Comparison of ENCODE assay signal across 14 cellular contexts in the genomic region with DNA sequence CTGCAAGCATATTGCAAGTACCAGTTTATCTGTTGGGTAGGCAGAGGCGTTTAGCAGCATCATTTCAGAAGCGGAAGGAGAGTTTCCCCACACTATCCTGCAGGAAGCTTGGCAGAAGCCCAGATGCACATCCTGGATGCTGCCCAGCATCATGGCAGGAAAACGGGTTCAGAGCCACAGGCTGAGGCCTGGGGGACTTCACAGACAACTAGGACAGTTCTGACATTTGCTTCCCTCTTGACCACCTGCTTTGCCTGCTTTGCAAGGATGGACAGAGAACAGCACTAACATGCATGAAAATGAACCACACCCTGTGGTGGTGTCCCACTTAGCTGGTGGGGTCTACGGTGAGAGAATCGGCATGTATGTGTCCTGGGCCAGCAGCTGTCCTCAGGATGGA.
A peak's percentile ranks its signal among the peaks of the same experiment; 100 is the strongest.
DNase-seq lines count a peak whose midpoint lies in the region; ATAC-seq, FAIRE-seq and TF ChIP-seq lines count a peak whose summit lies in the region.
"Had no signal": no experiment of that assay in that cellular context is flagged by ENCODE, and none has a peak within 500 bp of the region (broad histone marks: within the 10 kb centered on the region; RNA-seq: fewer than 3 reads in every experiment).

No MANE protein-coding gene starts in this region.

- ATAC-seq in Right ventricle myocardium superior (ENCODE audit: poor library complexity) (no peak), lower lobe of right lung (no peak)
- no peak for ATAC-seq in stimulated activated naive B cell treated with anti-CD40 and anti-IgM and Interleukin-4, amounts not matched to agents 10 μg/mL and 1 μg/mL and 100 μg/mL, for 72 hours (replicated peaks)

- H3K36me3 Mint-ChIP-seq in stimulated activated naive B cell treated with anti-CD40 and anti-IgM and Interleukin-4, amounts not matched to agents 10 μg/mL and 1 μg/mL and 100 μg/mL, for 72 hours = no peaks in the 10 kb centered on the region

- H3K36me3 ChIP-seq in left ventricle myocardium inferior (no peaks in the 10 kb centered on the region), lower lobe of right lung (no peaks in the 10 kb centered on the region)
- H3K36me3 ChIP-seq: SJSA1 had no signal

- TF ChIP-seq CTCF in left ventricle myocardium inferior (IDR thresholded peaks at IDR 0.05; ENCODE audit: borderline replicate concordance) (no peak), lower lobe of right lung (IDR thresholded peaks at IDR 0.05) (no peak)

- peak overlapping the region; percentile 56 for H3K27ac Mint-ChIP-seq in stimulated activated naive B cell treated with anti-CD40 and anti-IgM and Interleukin-4, amounts not matched to agents 10 μg/mL and 1 μg/mL and 100 μg/mL, for 72 hours

- H3K4me1 ChIP-seq in left ventricle myocardium inferior (no peaks in the 10 kb centered on the region), lower lobe of right lung (peaks cover 3% of the 10 kb centered on the region)
- H3K4me1 ChIP-seq: SJSA1 had no signal

- intact Hi-C loops in Right ventricle myocardium superior (cut with DNase I) (no loop called here), left ventricle myocardium inferior (cut with micrococcal nuclease) (no loop called here), lower lobe of right lung (cut with DNase I) (no loop called here)

- H3K27me3 ChIP-seq in left ventricle myocardium inferior (ENCODE audit: low read depth) (no peaks in the 10 kb centered on the region), lower lobe of right lung (ENCODE audit: low read depth) (no peaks in the 10 kb centered on the region)
- H3K27me3 ChIP-seq: SJSA1 had no signal

- H3K27ac ChIP-seq in left ventricle myocardium inferior (replicated peaks) (no peak overlapping the region), lower lobe of right lung (no peak overlapping the region)
- H3K27ac ChIP-seq: SJSA1 had no signal

- peak; percentile 63 for FAIRE-seq in HTR-8/SVneo (lab: Jason Lieb, UNC)
- FAIRE-seq: A204.1 had no signal

- H3K9me3 Mint-ChIP-seq in stimulated activated naive B cell treated with anti-CD40 and anti-IgM and Interleukin-4, amounts not matched to agents 10 μg/mL and 1 μg/mL and 100 μg/mL, for 72 hours = no peaks in the 10 kb centered on the region

- H3K4me3 ChIP-seq in left ventricle myocardium inferior = no peak overlapping the region
- no peak overlapping the region for H3K4me3 ChIP-seq in lower lobe of right lung
- H3K4me3 ChIP-seq: SJSA1 had no signal

- H3K4me3 Mint-ChIP-seq in stimulated activated naive B cell treated with anti-CD40 and anti-IgM and Interleukin-4, amounts not matched to agents 10 μg/mL and 1 μg/mL and 100 μg/mL, for 72 hours = no peak overlapping the region

- DNase-seq in Right ventricle myocardium superior (peak; percentile 39), left ventricle myocardium inferior (no peak), HTR-8/SVneo (ENCODE audit: insufficient read length, low spot score) (no peak), lower lobe of right lung (peak; percentile 8), medulla oblongata (ENCODE audit: extremely low spot score) (no peak), NCI-H526 (lab: John Stamatoyannopoulos, UW) (no peak), NAMALWA (ENCODE audit: low spot score) (no peak)
- no peak for DNase-seq in stimulated activated naive B cell treated with anti-CD40 and anti-IgM and Interleukin-4, amounts not matched to agents 10 μg/mL and 1 μg/mL and 100 μg/mL, for 72 hours
- DNase-seq: NCI-H1092 treated with DMSO at 0.1 percent for 48 hours, NCI-H2107, NCI-H226, NCI-H524 treated with DMSO at 0.1 percent for 48 hours had no signal

- H3K4me1 Mint-ChIP-seq in stimulated activated naive B cell treated with anti-CD40 and anti-IgM and Interleukin-4, amounts not matched to agents 10 μg/mL and 1 μg/mL and 100 μg/mL, for 72 hours = peaks cover 0 to under 1% of the 10 kb centered on the region in 2 donors

- H3K27me3 Mint-ChIP-seq in stimulated activated naive B cell treated with anti-CD40 and anti-IgM and Interleukin-4, amounts not matched to agents 10 μg/mL and 1 μg/mL and 100 μg/mL, for 72 hours = peaks cover 17 to 20% of the 10 kb centered on the region in 2 donors

- H3K9me3 ChIP-seq in left ventricle myocardium inferior (replicated peaks) (peaks cover 4% of the 10 kb centered on the region), lower lobe of right lung (no peaks in the 10 kb centered on the region)

Comparison
In these comparisons a context has a peak if more than half of its experiments do, and no peak if none do; other contexts are left out.
1. DNase-seq: peak in Right ventricle myocardium superior (single experiment) and lower lobe of right lung (single experiment); none in left ventricle myocardium inferior (single experiment), HTR-8/SVneo (single experiment), stimulated activated naive B cell treated with anti-CD40 and anti-IgM and Interleukin-4, amounts not matched to agents 10 μg/mL and 1 μg/mL and 100 μg/mL, for 72 hours (single experiment), medulla oblongata (single experiment), NCI-H526 (0 of 2) and NAMALWA (single experiment).